In genomic region chr6:27617046-27617687, GRCh38 we compare ENCODE assay signal across 8 cellular contexts.
DNase-seq lines count a peak whose midpoint lies in the region; ATAC-seq, FAIRE-seq and TF ChIP-seq lines count a peak whose summit lies in the region.

No MANE protein-coding gene starts in this region.

- H3K27me3 ChIP-seq in keratinocyte (ENCODE audit: control insufficient read depth, extremely low read depth, insufficient read depth, low read length) (no peaks in the 10 kb centered on the region), vagina (no peaks in the 10 kb centered on the region)
- H3K27me3 ChIP-seq in CD4-positive, alpha-beta memory T cell (ENCODE audit: insufficient read depth, low read length), result peaks cover 7% of the 10 kb centered on the region

- DNase-seq in natural killer cell treated with Interleukin-12 subunit alpha and Interleukin-12 subunit beta and Interleukin-15 and Interleukin-18, amount 100 ng/mL, for 72 hours (ENCODE audit: low spot score), result no peak
- no peak for DNase-seq in natural killer cell
- DNase-seq in activated T-helper 2 cell treated with anti-CD3 and anti-CD28 coated beads, Interferon-gamma antibody, Interleukin-2, Interleukin-4, amounts not matched to agents 10 μg/mL and 5 μg/mL and 100 μg/mL, durations not matched to agents 14 hours and 24 hours and 36 hours (ENCODE audit: low spot score), result no peak
- no peak for DNase-seq in keratinocyte (ENCODE audit: low read depth, low spot score)
- DNase-seq in vagina (ENCODE audit: extremely low spot score in 2 of 2), result no peak
- DNase-seq in CD4-positive, alpha-beta memory T cell, result no peak
- no peak for DNase-seq in nucleus accumbens (lab: John Stamatoyannopoulos, UW)

- H3K36me3 ChIP-seq in keratinocyte (ENCODE audit: control insufficient read depth in 2 of 2, extremely low read depth in 1 of 2, insufficient read depth in 2 of 2, low read length in 2 of 2), result no peaks in the 10 kb centered on the region
- H3K36me3 ChIP-seq in vagina, result no peaks in the 10 kb centered on the region
- no peaks in the 10 kb centered on the region for H3K36me3 ChIP-seq in CD4-positive, alpha-beta memory T cell (ENCODE audit: insufficient read depth, low read length)

- TF ChIP-seq CTCF in natural killer cell (IDR thresholded peaks at IDR 0.05), result no peak
- no peak for TF ChIP-seq CTCF in keratinocyte (optimal IDR thresholded peaks at IDR 0.05 in 1 of 3, IDR thresholded peaks at IDR 0.05 in 1 of 3, conservative IDR thresholded peaks at IDR 0.05 in 1 of 3; ENCODE audit: extremely low read depth in 1 of 3, insufficient read depth in 2 of 3, low read length in 3 of 3)
- TF ChIP-seq CTCF in vagina (IDR thresholded peaks at IDR 0.05), result no peak

- peak overlapping the region; percentile 66 for H3K9ac ChIP-seq in keratinocyte (ENCODE audit: control insufficient read depth, extremely low read depth, insufficient read depth, low read length)

- peaks cover 3% of the 10 kb centered on the region for H3K4me1 ChIP-seq in keratinocyte (ENCODE audit: control insufficient read depth, extremely low read depth, insufficient read depth, low read length)
- peaks cover 3% of the 10 kb centered on the region for H3K4me1 ChIP-seq in vagina
- H3K4me1 ChIP-seq in CD4-positive, alpha-beta memory T cell (ENCODE audit: insufficient read depth, low read length), result peaks cover 6% of the 10 kb centered on the region

- peaks cover 39 to 55% of the 10 kb centered on the region in 2 donors for H3K27me3 Mint-ChIP-seq in natural killer cell treated with Interleukin-12 subunit alpha and Interleukin-12 subunit beta and Interleukin-15 and Interleukin-18, amount 100 ng/mL, for 72 hours
- peaks cover 41 to 49% of the 10 kb centered on the region in 2 donors for H3K27me3 Mint-ChIP-seq in natural killer cell (ENCODE audit: low read depth in 2 of 2)
- peaks cover 53% of the 10 kb centered on the region for H3K27me3 Mint-ChIP-seq in activated T-helper 2 cell treated with anti-CD3 and anti-CD28 coated beads, Interferon-gamma antibody, Interleukin-2, Interleukin-4, amounts not matched to agents 10 μg/mL and 5 μg/mL and 100 μg/mL, durations not matched to agents 14 hours and 24 hours and 36 hours (ENCODE audit: low read depth)
- H3K27me3 Mint-ChIP-seq in CD4-positive, alpha-beta memory T cell, result peaks cover 48 to 52% of the 10 kb centered on the region in 2 donors

- peak overlapping the region; percentile 22 for H3K27ac ChIP-seq in keratinocyte (ENCODE audit: control insufficient read depth, insufficient read depth, low read length)
- no peak overlapping the region for H3K27ac ChIP-seq in vagina
- no peak overlapping the region for H3K27ac ChIP-seq in CD4-positive, alpha-beta memory T cell (ENCODE audit: low read depth, low read length)

- no peaks in the 10 kb centered on the region for H3K9me1 ChIP-seq in keratinocyte (ENCODE audit: control insufficient read depth, extremely low read depth, insufficient read depth, low read length)

- H3K9me3 ChIP-seq in keratinocyte (ENCODE audit: control insufficient read depth, low read depth, low read length), result no peaks in the 10 kb centered on the region
- no peaks in the 10 kb centered on the region for H3K9me3 ChIP-seq in vagina
- no peaks in the 10 kb centered on the region for H3K9me3 ChIP-seq in CD4-positive, alpha-beta memory T cell (ENCODE audit: control insufficient read depth in 1 of 2, low read length in 2 of 2)

- intact Hi-C loops in natural killer cell (cut with micrococcal nuclease) (no loop called here), vagina (cut with DNase I) (no loop called here)
- intact Hi-C loops in activated T-helper 2 cell treated with anti-CD3 and anti-CD28 coated beads, Interferon-gamma antibody, Interleukin-2, Interleukin-4, amounts not matched to agents 10 μg/mL and 5 μg/mL and 100 μg/mL, durations not matched to agents 14 hours and 24 hours and 36 hours (cut with micrococcal nuclease), result no loop called here
- intact Hi-C loops in CD4-positive, alpha-beta memory T cell (cut with micrococcal nuclease), result no loop called here

- dilution Hi-C loops in keratinocyte (cut with MboI; ENCODE audit: extremely low pct_ligation_motif_present, low sequenced_read_pairs), result no loop called here

- H4K20me1 ChIP-seq in keratinocyte (ENCODE audit: control insufficient read depth, extremely low read depth, insufficient read depth, low read length), result no peaks in the 10 kb centered on the region

- H3K4me3 ChIP-seq in keratinocyte (ENCODE audit: control insufficient read depth in 2 of 3, extremely low read depth in 1 of 3, insufficient read depth in 2 of 3, low read depth in 1 of 3, low read length in 3 of 3), result peak overlapping the region; percentile 44 to 98 (median 80)
- H3K4me3 ChIP-seq in vagina, result peak overlapping the region; percentile 19 to 37
- H3K4me3 ChIP-seq in CD4-positive, alpha-beta memory T cell (ENCODE audit: low read length in 2 of 2), result no peak overlapping the region

- no peak overlapping the region for H3K27ac Mint-ChIP-seq in natural killer cell treated with Interleukin-12 subunit alpha and Interleukin-12 subunit beta and Interleukin-15 and Interleukin-18, amount 100 ng/mL, for 72 hours
- H3K27ac Mint-ChIP-seq in natural killer cell, result no peak overlapping the region
- H3K27ac Mint-ChIP-seq in activated T-helper 2 cell treated with anti-CD3 and anti-CD28 coated beads, Interferon-gamma antibody, Interleukin-2, Interleukin-4, amounts not matched to agents 10 μg/mL and 5 μg/mL and 100 μg/mL, durations not matched to agents 14 hours and 24 hours and 36 hours, result no peak overlapping the region
- H3K27ac Mint-ChIP-seq in CD4-positive, alpha-beta memory T cell, result peak overlapping the region in 1 of 7 donors; percentile 73

- ATAC-seq in natural killer cell treated with Interleukin-12 subunit alpha and Interleukin-12 subunit beta and Interleukin-15 and Interleukin-18, amount 100 ng/mL, for 72 hours, result no peak
- ATAC-seq in natural killer cell (no peak), GM18873 (IDR thresholded peaks at IDR 0.05; ENCODE audit: low FRiP score, unreplicated experiment) (no peak)

- no peaks in the 10 kb centered on the region for H3K36me3 Mint-ChIP-seq in natural killer cell treated with Interleukin-12 subunit alpha and Interleukin-12 subunit beta and Interleukin-15 and Interleukin-18, amount 100 ng/mL, for 72 hours
- H3K36me3 Mint-ChIP-seq in natural killer cell, result no peaks in the 10 kb centered on the region
- no peaks in the 10 kb centered on the region for H3K36me3 Mint-ChIP-seq in activated T-helper 2 cell treated with anti-CD3 and anti-CD28 coated beads, Interferon-gamma antibody, Interleukin-2, Interleukin-4, amounts not matched to agents 10 μg/mL and 5 μg/mL and 100 μg/mL, durations not matched to agents 14 hours and 24 hours and 36 hours (ENCODE audit: low read depth)
- H3K36me3 Mint-ChIP-seq in CD4-positive, alpha-beta memory T cell, result no peaks in the 10 kb centered on the region

- H3K4me1 Mint-ChIP-seq in natural killer cell treated with Interleukin-12 subunit alpha and Interleukin-12 subunit beta and Interleukin-15 and Interleukin-18, amount 100 ng/mL, for 72 hours (ENCODE audit: low read depth in 2 of 2), result peaks cover 11 to 16% of the 10 kb centered on the region in 2 donors
- peaks cover 7 to 16% of the 10 kb centered on the region in 2 donors for H3K4me1 Mint-ChIP-seq in natural killer cell
- H3K4me1 Mint-ChIP-seq in activated T-helper 2 cell treated with anti-CD3 and anti-CD28 coated beads, Interferon-gamma antibody, Interleukin-2, Interleukin-4, amounts not matched to agents 10 μg/mL and 5 μg/mL and 100 μg/mL, durations not matched to agents 14 hours and 24 hours and 36 hours (ENCODE audit: low read depth), result peaks cover 14% of the 10 kb centered on the region
- peaks cover 6 to 14% (median 11%) of the 10 kb centered on the region in 4 donors for H3K4me1 Mint-ChIP-seq in CD4-positive, alpha-beta memory T cell

- no peaks in the 10 kb centered on the region for H3K9me3 Mint-ChIP-seq in natural killer cell treated with Interleukin-12 subunit alpha and Interleukin-12 subunit beta and Interleukin-15 and Interleukin-18, amount 100 ng/mL, for 72 hours
- H3K9me3 Mint-ChIP-seq in natural killer cell, result peaks cover 0 to 2% of the 10 kb centered on the region in 2 donors
- H3K9me3 Mint-ChIP-seq in activated T-helper 2 cell treated with anti-CD3 and anti-CD28 coated beads, Interferon-gamma antibody, Interleukin-2, Interleukin-4, amounts not matched to agents 10 μg/mL and 5 μg/mL and 100 μg/mL, durations not matched to agents 14 hours and 24 hours and 36 hours, result no peaks in the 10 kb centered on the region
- peaks cover 0 to 6% (median 0%) of the 10 kb centered on the region in 8 donors for H3K9me3 Mint-ChIP-seq in CD4-positive, alpha-beta memory T cell

- POLR2A ChIA-PET in CD4-positive, alpha-beta memory T cell (lab: Charles Lee; ENCODE audit: partially characterized antibody), result no interaction called here

- CTCF ChIA-PET in CD4-positive, alpha-beta memory T cell (lab: Charles Lee; ENCODE audit: partially characterized antibody), result no interaction called here

- TF ChIP-seq POLR2A in vagina (IDR thresholded peaks at IDR 0.05), result no peak

- H3K4me3 Mint-ChIP-seq in natural killer cell treated with Interleukin-12 subunit alpha and Interleukin-12 subunit beta and Interleukin-15 and Interleukin-18, amount 100 ng/mL, for 72 hours, result peak overlapping the region; percentile 40
- no peak overlapping the region for H3K4me3 Mint-ChIP-seq in natural killer cell
- H3K4me3 Mint-ChIP-seq in activated T-helper 2 cell treated with anti-CD3 and anti-CD28 coated beads, Interferon-gamma antibody, Interleukin-2, Interleukin-4, amounts not matched to agents 10 μg/mL and 5 μg/mL and 100 μg/mL, durations not matched to agents 14 hours and 24 hours and 36 hours (ENCODE audit: low read depth), result peak overlapping the region; percentile 69
- H3K4me3 Mint-ChIP-seq in CD4-positive, alpha-beta memory T cell, result peak overlapping the region in 4 of 8 donors; percentile 36 to 48 (median 45)

- H2AFZ ChIP-seq in keratinocyte (ENCODE audit: control insufficient read depth, low read length), result peak overlapping the region; percentile 99

- peak; percentile 56 for FAIRE-seq in keratinocyte (lab: Jason Lieb, UNC)

- peak overlapping the region; percentile 97 for H3K4me2 ChIP-seq in keratinocyte (ENCODE audit: control insufficient read depth, extremely low read depth, insufficient read depth, low read depth, low read length)

- no peaks in the 10 kb centered on the region for H3K79me2 ChIP-seq in keratinocyte (ENCODE audit: control insufficient read depth, insufficient read depth, low read length)

Comparison
In these comparisons a context has a peak if more than half of its experiments do, and no peak if none do; other contexts are left out.
1. H3K4me3 ChIP-seq: peak in keratinocyte (3 of 3) and vagina (2 of 2); none in CD4-positive, alpha-beta memory T cell (0 of 2).